13 cellular contexts compared by ENCODE assay signal in the genomic region with DNA sequence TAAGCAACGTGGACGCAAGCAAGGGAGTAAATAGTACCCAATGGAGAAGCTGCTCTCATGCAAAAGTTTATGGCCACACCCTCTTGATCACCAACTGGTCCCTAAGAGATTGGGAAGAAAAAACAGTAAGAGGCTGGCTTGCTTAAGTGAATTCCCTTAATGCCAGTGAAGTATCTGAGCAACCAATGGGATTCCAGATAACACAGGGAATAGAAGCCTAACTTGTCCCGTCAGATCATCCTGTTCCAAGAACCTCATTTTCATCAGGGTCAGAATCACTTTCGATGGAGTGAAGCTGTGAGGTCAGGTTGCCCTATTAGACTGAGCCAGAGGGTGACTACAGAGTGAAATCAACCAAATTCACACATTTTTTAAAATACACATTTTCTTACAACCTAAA.
DNase-seq lines count a peak whose midpoint lies in the region; TF ChIP-seq lines count a peak whose summit lies in the region.
"Had no signal": no experiment of that assay in that cellular context is flagged by ENCODE, and none has a peak within 500 bp of the region (broad histone marks: within the 10 kb centered on the region; RNA-seq: fewer than 3 reads in every experiment).

No MANE protein-coding gene starts in this region.

- H3K4me1 ChIP-seq in esophagus squamous epithelium (peaks cover 27 to 64% (median 44%) of the 10 kb centered on the region in 3 donors), parathyroid adenoma (peaks cover 17% of the 10 kb centered on the region)

- H2AFZ ChIP-seq in parathyroid adenoma: peak overlapping the region; percentile 43

- no peak for TF ChIP-seq CTCF in esophagus squamous epithelium (IDR thresholded peaks at IDR 0.05)
- TF ChIP-seq CTCF in parathyroid adenoma (IDR thresholded peaks at IDR 0.05): no peak

- no peak for TF ChIP-seq POLR2A in esophagus squamous epithelium (IDR thresholded peaks at IDR 0.05)

- intact Hi-C loops in esophagus squamous epithelium (cut with DNase I): no loop called here

- no peak overlapping the region for H3K9ac ChIP-seq in SK-N-MC (ENCODE audit: insufficient read length)
- H3K9ac ChIP-seq in parathyroid adenoma: no peak overlapping the region

- H3K9me3 ChIP-seq in SK-N-MC (ENCODE audit: low read depth, low read length): no peaks in the 10 kb centered on the region
- H3K9me3 ChIP-seq in esophagus squamous epithelium: no peaks in the 10 kb centered on the region
- no peaks in the 10 kb centered on the region for H3K9me3 ChIP-seq in parathyroid adenoma (ENCODE audit: control insufficient read depth, low read length)
- H3K9me3 ChIP-seq: mucosa of descending colon had no signal

- H3K4me3 ChIP-seq in SK-N-MC (no peak overlapping the region), esophagus squamous epithelium (no peak overlapping the region), parathyroid adenoma (ENCODE audit: low read depth, low read length) (no peak overlapping the region)
- H3K4me3 ChIP-seq: K562, mucosa of descending colon had no signal

- H3K79me2 ChIP-seq in parathyroid adenoma: no peaks in the 10 kb centered on the region

- DNase-seq in A172 (ENCODE audit: low spot score) (peak; percentile 26), SK-N-MC (ENCODE audit: low read depth, low spot score) (no peak), esophagus squamous epithelium (lab: John Stamatoyannopoulos, UW) (no peak), NCI-H1105 treated with DMSO at 0.1 percent for 48 hours (lab: John Stamatoyannopoulos, UW) (no peak), iPS-NIHi11 (ENCODE audit: low spot score) (no peak), SIG-M5 treated with dmso at 0.1 percent for 504 hours (lab: John Stamatoyannopoulos, UW; ENCODE audit: unreplicated experiment) (no peak)
- DNase-seq in activated CD4-positive, alpha-beta T cell treated with anti-CD3 and anti-CD28 coated beads for 48 hours: no peak
- DNase-seq: activated naive CD4-positive, alpha-beta T cell treated with anti-CD3 and anti-CD28 coated beads, Interleukin-2, amount 50 U/mL, for 16 hours; NCI-H1694 treated with DMSO at 0.1 percent for 48 hours; T-helper 1 cell had no signal

- WGBS in esophagus squamous epithelium, 2 donors: 60 to 69% methylated on average over 3 to 4 of the region's 4 CpGs

- H3K27me3 ChIP-seq in esophagus squamous epithelium (no peaks in the 10 kb centered on the region), parathyroid adenoma (ENCODE audit: control insufficient read depth, insufficient read depth, low read length) (no peaks in the 10 kb centered on the region)

- H3K36me3 ChIP-seq in SK-N-MC (ENCODE audit: insufficient read depth, low read length) (no peaks in the 10 kb centered on the region), esophagus squamous epithelium (no peaks in the 10 kb centered on the region), parathyroid adenoma (ENCODE audit: control insufficient read depth, insufficient read depth, low read length) (no peaks in the 10 kb centered on the region)

- H3K4me2 ChIP-seq in parathyroid adenoma (ENCODE audit: low read length): no peak overlapping the region

- H3K27ac ChIP-seq in SK-N-MC: peak overlapping the region; percentile 79; the same call in 1 of the 2 replicates
- peak overlapping the region; percentile 19 to 81 (median 64) for H3K27ac ChIP-seq in esophagus squamous epithelium
- peak overlapping the region; percentile 39 for H3K27ac ChIP-seq in parathyroid adenoma
